9 cellular contexts compared by ENCODE assay signal in the genomic region with DNA sequence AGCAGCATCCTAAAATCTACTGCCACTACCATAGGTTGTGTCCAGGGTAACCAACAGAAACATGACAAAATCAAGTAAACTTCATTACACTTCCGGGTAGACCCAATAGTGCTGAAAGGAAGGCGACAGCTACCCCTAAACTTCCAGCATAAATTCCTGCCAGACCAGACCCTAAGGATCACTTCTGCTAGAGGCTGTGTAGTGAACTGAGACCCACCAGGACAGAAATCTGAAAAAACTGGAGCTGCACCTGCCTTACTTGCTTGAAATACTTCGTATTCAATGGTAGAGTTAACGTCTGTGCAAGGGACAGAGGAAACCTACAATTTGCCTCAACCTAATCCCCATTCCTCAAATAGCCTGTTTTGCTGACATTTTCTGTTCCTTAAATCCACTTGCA. TPM values are rescaled to one million over a fixed set of nuclear protein-coding genes. Genes with fewer than 3 reads are reported as not detected.
DNase-seq lines count a peak whose midpoint lies in the region; ATAC-seq, FAIRE-seq and TF ChIP-seq lines count a peak whose summit lies in the region.
"Had no signal": no experiment of that assay in that cellular context is flagged by ENCODE, and none has a peak within 500 bp of the region (broad histone marks: within the 10 kb centered on the region; RNA-seq: fewer than 3 reads in every experiment).

No MANE protein-coding gene starts in this region.

- POLR2A ChIA-PET in endothelial cell of umbilical vein (lab: Charles Lee) = no interaction called here

- H3K4me2 ChIP-seq in OCI-LY1 (ENCODE audit: low read length) (peak overlapping the region; percentile 99), endothelial cell of umbilical vein (ENCODE audit: insufficient read depth, low read length) (no peak overlapping the region)

- H3F3A ChIP-seq in OCI-LY1 (ENCODE audit: insufficient read depth, low read length) = peaks cover 22% of the 10 kb centered on the region

- H3K9me2 ChIP-seq in OCI-LY1 (ENCODE audit: low read depth, low read length) = no peaks in the 10 kb centered on the region

- no TSS peak for BruUV-seq in endothelial cell of umbilical vein (replicated peaks; lab: Mats Ljungman, UMichigan)

- H3K27ac ChIP-seq in OCI-LY1 (ENCODE audit: low read depth, low read length, poor library complexity, severe bottlenecking) (peak overlapping the region; percentile 92), endothelial cell of umbilical vein (ENCODE audit: insufficient read depth, low read depth, low read length) (peak overlapping the region; percentile 100), small intestine (ENCODE audit: low read depth in 1 of 2, low read length in 1 of 2) (peak overlapping the region; percentile 76 to 100), body of pancreas (peak overlapping the region in 1 of 4 donors; percentile 100)

- H3K27me3 ChIP-seq in OCI-LY1 (ENCODE audit: insufficient read depth, low read length) (no peaks in the 10 kb centered on the region), endothelial cell of umbilical vein (ENCODE audit: control insufficient read depth in 2 of 2, insufficient read depth in 2 of 2, low read length in 2 of 2) (no peaks in the 10 kb centered on the region), small intestine (ENCODE audit: control insufficient read depth in 2 of 2, insufficient read depth in 2 of 2, low read length in 2 of 2) (no peaks in the 10 kb centered on the region), body of pancreas (no peaks in the 10 kb centered on the region)

- peak; percentile 16 for TF ChIP-seq POLR2A in endothelial cell of umbilical vein (IDR thresholded peaks at IDR 0.05; ENCODE audit: low read depth, low read length)
- no peak for TF ChIP-seq POLR2A in body of pancreas (IDR thresholded peaks at IDR 0.05)

- DNase-seq in NCI-H82 (lab: John Stamatoyannopoulos, UW) (peak; percentile 21), NCI-H82 treated with DMSO at 0.1 percent for 48 hours (lab: John Stamatoyannopoulos, UW; ENCODE audit: unreplicated experiment) (no peak), endothelial cell of umbilical vein (ENCODE audit: low read depth, low spot score) (no peak), small intestine (no peak), body of pancreas (no peak)
- DNase-seq: stimulated activated CD4-positive, alpha-beta T cell treated with anti-CD3 and anti-CD28 coated beads, Interleukin-4, amount 100 ng/mL, for 4 hours had no signal

- ATAC-seq in HG03135 (IDR thresholded peaks at IDR 0.05; ENCODE audit: unreplicated experiment) (no peak), body of pancreas (no peak), HG03432 (IDR thresholded peaks at IDR 0.05; ENCODE audit: unreplicated experiment) (no peak)

- intact Hi-C loops in endothelial cell of umbilical vein (cut with micrococcal nuclease) (loop anchor here (10.0 kb wide), 1 partner anchor 498 kb away; no protein-coding TSS in a partner anchor), body of pancreas (cut with DNase I) (no loop called here)

- CTCF ChIA-PET in endothelial cell of umbilical vein (lab: Charles Lee) = no interaction called here

- no peak for FAIRE-seq in endothelial cell of umbilical vein (lab: Jason Lieb, UNC)
- FAIRE-seq in small intestine (lab: Jason Lieb, UNC) = no peak

- H3K9me1 ChIP-seq in endothelial cell of umbilical vein (replicated peaks; ENCODE audit: control insufficient read depth, extremely low read depth, insufficient read depth, low read length) = no peaks in the 10 kb centered on the region

- H4K20me1 ChIP-seq in OCI-LY1 (ENCODE audit: insufficient read depth, low read length) (no peaks in the 10 kb centered on the region), endothelial cell of umbilical vein (replicated peaks; ENCODE audit: control insufficient read depth, extremely low read depth, insufficient read depth, low read length) (no peaks in the 10 kb centered on the region)

- H3K4me3 ChIP-seq in OCI-LY1 (ENCODE audit: low read depth, low read length, poor library complexity, severe bottlenecking) (peak overlapping the region; percentile 76), endothelial cell of umbilical vein (replicated peaks in 1 of 3; ENCODE audit: insufficient read depth in 1 of 3, low read depth in 1 of 3, low read length in 3 of 3) (no peak overlapping the region), small intestine (ENCODE audit: low read depth in 1 of 2, low read length in 2 of 2) (no peak overlapping the region), body of pancreas (no peak overlapping the region)

- no peak overlapping the region for H2AFZ ChIP-seq in OCI-LY1 (ENCODE audit: low read length)
- H2AFZ ChIP-seq in endothelial cell of umbilical vein (ENCODE audit: low read depth, low read length) = no peak overlapping the region

- WGBS in small intestine, 3 donors = 78 to 85% (median 78%) methylated on average over 4 of the region's 4 CpGs
- WGBS in body of pancreas, 2 donors = 91 to 96% methylated on average over 4 of the region's 4 CpGs

- peak overlapping the region; percentile 97 for H3K9ac ChIP-seq in OCI-LY1 (ENCODE audit: low read length)
- peak overlapping the region; percentile 99 for H3K9ac ChIP-seq in endothelial cell of umbilical vein (replicated peaks; ENCODE audit: extremely low read depth, insufficient read depth, low read length)

- H3K9me3 ChIP-seq in OCI-LY1 (ENCODE audit: low read length) (no peaks in the 10 kb centered on the region), endothelial cell of umbilical vein (replicated peaks; ENCODE audit: control insufficient read depth, insufficient read depth, low read length) (no peaks in the 10 kb centered on the region), small intestine (ENCODE audit: control insufficient read depth, low read depth) (no peaks in the 10 kb centered on the region), body of pancreas (no peaks in the 10 kb centered on the region)

- H3K36me3 ChIP-seq in OCI-LY1 (ENCODE audit: insufficient read depth, low read length) (peaks cover 82% of the 10 kb centered on the region), endothelial cell of umbilical vein (ENCODE audit: control insufficient read depth in 2 of 2, extremely low read depth in 1 of 2, insufficient read depth in 2 of 2, low read length in 2 of 2) (peaks cover 2 to 21% of the 10 kb centered on the region in 2 experiments), small intestine (ENCODE audit: control insufficient read depth in 2 of 2, insufficient read depth in 2 of 2, low read length in 2 of 2) (peaks cover 0 to 3% of the 10 kb centered on the region in 2 donors), body of pancreas (replicated peaks in 1 of 2; ENCODE audit: insufficient read depth in 1 of 2, low read depth in 2 of 2) (no peaks in the 10 kb centered on the region)

- TF ChIP-seq CTCF in OCI-LY1 (IDR thresholded peaks at IDR 0.05; ENCODE audit: low read length) = no peak
- no peak for TF ChIP-seq CTCF in endothelial cell of umbilical vein (IDR thresholded peaks at IDR 0.05; ENCODE audit: extremely low read depth in 1 of 2, insufficient read depth in 1 of 2, low read depth in 1 of 2, low read length in 2 of 2)
- TF ChIP-seq CTCF in body of pancreas (IDR thresholded peaks at IDR 0.05) = no peak

- dilution Hi-C loops in endothelial cell of umbilical vein (cut with MboI; ENCODE audit: extremely low pct_ligation_motif_present, low sequenced_read_pairs) = no loop called here

- H3K4me1 ChIP-seq in OCI-LY1 (ENCODE audit: insufficient read depth, low read length, severe bottlenecking) = peaks cover 79% of the 10 kb centered on the region
- H3K4me1 ChIP-seq in endothelial cell of umbilical vein (ENCODE audit: control insufficient read depth, extremely low read depth, insufficient read depth, low read length) = peaks cover 40% of the 10 kb centered on the region
- H3K4me1 ChIP-seq in small intestine (ENCODE audit: control insufficient read depth in 2 of 2, insufficient read depth in 1 of 2, low read depth in 1 of 2, low read length in 1 of 2) = peaks cover 2 to 5% of the 10 kb centered on the region in 2 donors
- H3K4me1 ChIP-seq in body of pancreas = peaks cover 35% of the 10 kb centered on the region

- peaks cover 67% of the 10 kb centered on the region for H3K79me2 ChIP-seq in OCI-LY1 (ENCODE audit: insufficient read depth, low read length)
- H3K79me2 ChIP-seq in endothelial cell of umbilical vein (ENCODE audit: control insufficient read depth, insufficient read depth, low read length) = peaks cover 68% of the 10 kb centered on the region

TF ChIP-seq in endothelial cell of umbilical vein, 7 proteins besides CTCF, POLR2A, EP300 and RAD21 (continues in another document):
- TF ChIP-seq MYC (IDR thresholded peaks at IDR 0.05; ENCODE audit: low read depth, low read length) (no peak), EZH2 (IDR thresholded peaks at IDR 0.05; ENCODE audit: borderline replicate concordance, low read depth, low read length, severe bottlenecking) (no peak), JUN (IDR thresholded peaks at IDR 0.05; ENCODE audit: borderline replicate concordance, insufficient read depth, insufficient read length, low read depth) (no peak), FOS (IDR thresholded peaks at IDR 0.05; ENCODE audit: borderline replicate concordance, insufficient read depth, low read length) (no peak), GATA2 (IDR thresholded peaks at IDR 0.05; ENCODE audit: insufficient read depth, insufficient read length, low read depth, low read length) (no peak), POLR2AphosphoS5 (IDR thresholded peaks at IDR 0.05; ENCODE audit: insufficient read depth, low read depth, low read length) (no peak)

RNA-seq across cellular contexts. Expression of a gene that starts 1.0 kb away (rescaled TPM):
- 34.1 and 36.3 TPM in 2 replicates for total RNA-seq in endothelial cell of umbilical vein
- 18.0 and 22.7 TPM in 2 replicates for polyA plus RNA-seq in endothelial cell of umbilical vein
- polyA plus RNA-seq in endothelial cell of umbilical vein (2011; cell fraction: cytosol; rRNA removed) = 23.6 TPM in 2 replicates
- polyA plus RNA-seq in endothelial cell of umbilical vein (2011; cell fraction: nucleus; rRNA removed) = 94.9 and 107 TPM in 2 replicates
- 19.6 and 21.6 TPM in 2 replicates for polyA plus RNA-seq in endothelial cell of umbilical vein (2012)
- 37.7 and 39.6 TPM in 2 replicates for polyA minus RNA-seq in endothelial cell of umbilical vein
- polyA minus RNA-seq in endothelial cell of umbilical vein (2011; cell fraction: cytosol; rRNA and poly(A)+ RNA removed) = 17.7 TPM
- 62.4 and 97.5 TPM in 2 replicates for polyA minus RNA-seq in endothelial cell of umbilical vein (2011; cell fraction: nucleus; rRNA and poly(A)+ RNA removed)
- polyA plus RNA-seq in small intestine = 10 to 100 TPM; 17.6 to 28.5 (median 22.1) TPM
- 10 to 100 TPM; 54.7 to 65.6 TPM for total RNA-seq in body of pancreas

RNA-seq across cellular contexts. Expression of a gene that starts 6.3 kb away (rescaled TPM):
- total RNA-seq in endothelial cell of umbilical vein = 149 and 153 TPM in 2 replicates
- polyA plus RNA-seq in endothelial cell of umbilical vein = 269 and 302 TPM in 2 replicates
- 415 TPM in 2 replicates for polyA plus RNA-seq in endothelial cell of umbilical vein (2011; cell fraction: cytosol; rRNA removed)
- 154 and 164 TPM in 2 replicates for polyA plus RNA-seq in endothelial cell of umbilical vein (2011; cell fraction: nucleus; rRNA removed)
- 219 and 459 TPM in 2 replicates for polyA plus RNA-seq in endothelial cell of umbilical vein (2012)
- polyA minus RNA-seq in endothelial cell of umbilical vein = 80.2 and 88.4 TPM in 2 replicates
- 155 TPM for polyA minus RNA-seq in endothelial cell of umbilical vein (2011; cell fraction: cytosol; rRNA and poly(A)+ RNA removed)
- 19.5 and 25.2 TPM in 2 replicates for polyA minus RNA-seq in endothelial cell of umbilical vein (2011; cell fraction: nucleus; rRNA and poly(A)+ RNA removed)
- polyA plus RNA-seq in small intestine = 100 to 1,000 TPM in 1 of 3 donors, 10 to 100 TPM in 2; 26.2 to 217 (median 54.8) TPM
- 1 to 10 TPM; 2.9 to 4.3 TPM for total RNA-seq in body of pancreas

Comparison
In these comparisons a context has a peak if more than half of its experiments do, and no peak if none do; other contexts are left out.
1. RNA of a gene that starts 6.3 kb away (total RNA-seq): 149 to 153 TPM in endothelial cell of umbilical vein; 2.9 to 4.3 TPM in body of pancreas; every median in the first group is over 10 times any median in the second.